Comparison of ENCODE assay signal across 1 cellular context in genomic region chr13:106498571-106498970, GRCh38.
TF ChIP-seq lines count a peak whose summit lies in the region.

No MANE protein-coding gene starts in this region.

TF ChIP-seq in SK-N-SH, 30 proteins besides CTCF, POLR2A, EP300 and RAD21 (continued from another document):
- TF ChIP-seq REST (IDR thresholded peaks at IDR 0.05; ENCODE audit: low read depth, low read length): no peak
- no peak for TF ChIP-seq GABPA (IDR thresholded peaks at IDR 0.05; ENCODE audit: low read depth)
- TF ChIP-seq, protein P1, sequence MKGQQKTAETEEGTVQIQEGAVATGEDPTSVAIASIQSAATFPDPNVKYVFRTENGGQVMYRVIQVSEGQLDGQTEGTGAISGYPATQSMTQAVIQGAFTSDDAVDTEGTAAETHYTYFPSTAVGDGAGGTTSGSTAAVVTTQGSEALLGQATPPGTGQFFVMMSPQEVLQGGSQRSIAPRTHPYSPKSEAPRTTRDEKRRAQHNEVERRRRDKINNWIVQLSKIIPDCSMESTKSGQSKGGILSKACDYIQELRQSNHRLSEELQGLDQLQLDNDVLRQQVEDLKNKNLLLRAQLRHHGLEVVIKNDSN (IDR thresholded peaks at IDR 0.05; ENCODE audit: borderline replicate concordance, low read depth): no peak
- no peak for TF ChIP-seq TAF1 (IDR thresholded peaks at IDR 0.05; ENCODE audit: borderline replicate concordance, low read depth, low read length)
- no peak for TF ChIP-seq SIN3A (IDR thresholded peaks at IDR 0.05; ENCODE audit: borderline replicate concordance, low read depth, low read length)
- TF ChIP-seq, protein P2, sequence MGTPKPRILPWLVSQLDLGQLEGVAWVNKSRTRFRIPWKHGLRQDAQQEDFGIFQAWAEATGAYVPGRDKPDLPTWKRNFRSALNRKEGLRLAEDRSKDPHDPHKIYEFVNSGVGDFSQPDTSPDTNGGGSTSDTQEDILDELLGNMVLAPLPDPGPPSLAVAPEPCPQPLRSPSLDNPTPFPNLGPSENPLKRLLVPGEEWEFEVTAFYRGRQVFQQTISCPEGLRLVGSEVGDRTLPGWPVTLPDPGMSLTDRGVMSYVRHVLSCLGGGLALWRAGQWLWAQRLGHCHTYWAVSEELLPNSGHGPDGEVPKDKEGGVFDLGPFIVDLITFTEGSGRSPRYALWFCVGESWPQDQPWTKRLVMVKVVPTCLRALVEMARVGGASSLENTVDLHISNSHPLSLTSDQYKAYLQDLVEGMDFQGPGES (IDR thresholded peaks at IDR 0.05; ENCODE audit: low read depth, low read length): no peak
- TF ChIP-seq POLR2AphosphoS5 (IDR thresholded peaks at IDR 0.05; ENCODE audit: low read depth, low read length): no peak
- TF ChIP-seq RXRA (IDR thresholded peaks at IDR 0.05; ENCODE audit: borderline replicate concordance, low read depth): no peak
- TF ChIP-seq FOXM1 (IDR thresholded peaks at IDR 0.05; ENCODE audit: low read depth): no peak
- TF ChIP-seq, protein P3, sequence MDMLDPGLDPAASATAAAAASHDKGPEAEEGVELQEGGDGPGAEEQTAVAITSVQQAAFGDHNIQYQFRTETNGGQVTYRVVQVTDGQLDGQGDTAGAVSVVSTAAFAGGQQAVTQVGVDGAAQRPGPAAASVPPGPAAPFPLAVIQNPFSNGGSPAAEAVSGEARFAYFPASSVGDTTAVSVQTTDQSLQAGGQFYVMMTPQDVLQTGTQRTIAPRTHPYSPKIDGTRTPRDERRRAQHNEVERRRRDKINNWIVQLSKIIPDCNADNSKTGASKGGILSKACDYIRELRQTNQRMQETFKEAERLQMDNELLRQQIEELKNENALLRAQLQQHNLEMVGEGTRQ (IDR thresholded peaks at IDR 0.05; ENCODE audit: borderline replicate concordance, low read depth, low read length): no peak
- TF ChIP-seq YY1 (IDR thresholded peaks at IDR 0.05; ENCODE audit: low read depth): no peak
